Comparison of ENCODE assay signal across 16 cellular contexts in genomic region chr5:82105457-82105856, GRCh38.
A peak's percentile ranks its signal among the peaks of the same experiment; 100 is the strongest.
DNase-seq lines count a peak whose midpoint lies in the region; TF ChIP-seq lines count a peak whose summit lies in the region.
"Had no signal": no experiment of that assay in that cellular context is flagged by ENCODE, and none has a peak within 500 bp of the region (broad histone marks: within the 10 kb centered on the region; RNA-seq: fewer than 3 reads in every experiment).

No MANE protein-coding gene starts in this region.

- CTCF ChIA-PET in MCF 10A (lab: Yijun Ruan, JAX) = interaction anchor here (0.6 to 4.8 kb wide), 15 partner anchors 9 to 698 kb away, joined by 3 to 99 read pairs (median 4); no protein-coding TSS in a partner anchor
- CTCF ChIA-PET in SK-N-SH (lab: Yijun Ruan, JAX) = interaction anchor here (1.2 to 1.4 kb wide), 3 partner anchors 121 to 248 kb away, joined by 3 to 5 read pairs (median 5); no protein-coding TSS in a partner anchor

- DNase-seq in MCF 10A (ENCODE audit: unreplicated experiment) (peak; percentile 29), breast epithelium (ENCODE audit: low spot score in 2 of 2) (no peak), SK-N-SH (no peak), fibroblast of the aortic adventitia (ENCODE audit: low read depth) (peak; percentile 3), NCI-H1694 (lab: John Stamatoyannopoulos, UW) (no peak), type B pancreatic cell (ENCODE audit: extremely low spot score, unreplicated experiment) (no peak), DMS153 treated with DMSO at 0.1 percent for 48 hours (lab: John Stamatoyannopoulos, UW; ENCODE audit: unreplicated experiment) (no peak)
- DNase-seq: AML-193, EL, Kasumi-1, NCI-H2081 treated with DMSO at 0.1 percent for 48 hours, WERI-Rb-1 had no signal

- H3K4me3 ChIP-seq in breast epithelium (no peak overlapping the region), SK-N-SH (ENCODE audit: low read depth in 2 of 2, low read length in 1 of 2) (no peak overlapping the region), fibroblast of the aortic adventitia (ENCODE audit: low read depth, low read length) (no peak overlapping the region), thymus (ENCODE audit: low read length) (no peak overlapping the region)
- H3K4me3 ChIP-seq: prostate gland had no signal

- peaks cover 9% of the 10 kb centered on the region for H3F3A ChIP-seq in SK-N-SH (replicated peaks; ENCODE audit: insufficient read depth)

- H3K36me3 ChIP-seq in breast epithelium = no peaks in the 10 kb centered on the region
- no peaks in the 10 kb centered on the region for H3K36me3 ChIP-seq in SK-N-SH (replicated peaks in 1 of 2; ENCODE audit: control insufficient read depth in 1 of 2, insufficient read depth in 2 of 2, low read length in 1 of 2)
- H3K36me3 ChIP-seq in thymus (ENCODE audit: control insufficient read depth, insufficient read depth) = no peaks in the 10 kb centered on the region
- H3K36me3 ChIP-seq: prostate gland, WERI-Rb-1 had no signal

- no peaks in the 10 kb centered on the region for H3K36me3 Mint-ChIP-seq in MCF 10A (ENCODE audit: insufficient read depth, unreplicated experiment)
- H3K36me3 Mint-ChIP-seq in type B pancreatic cell = no peaks in the 10 kb centered on the region

- H3K9me3 ChIP-seq in breast epithelium (no peaks in the 10 kb centered on the region), SK-N-SH (no peaks in the 10 kb centered on the region), thymus (ENCODE audit: control insufficient read depth) (no peaks in the 10 kb centered on the region)
- H3K9me3 ChIP-seq: prostate gland had no signal

- intact Hi-C loops in MCF 10A (cut with micrococcal nuclease) = loop anchor here (5.0 kb wide), 1 partner anchor 678 kb away; no protein-coding TSS in a partner anchor
- intact Hi-C loops in breast epithelium (cut with DNase I; ENCODE audit: low total_unique reads) = no loop called here

- H3K4me1 ChIP-seq in breast epithelium = no peaks in the 10 kb centered on the region
- peaks cover 4 to 11% of the 10 kb centered on the region in 2 experiments; a peak in 2 of 4 replicates for H3K4me1 ChIP-seq in SK-N-SH (ENCODE audit: control insufficient read depth in 1 of 2, insufficient read depth in 2 of 2, low read depth in 1 of 2, low read length in 1 of 2)
- no peaks in the 10 kb centered on the region for H3K4me1 ChIP-seq in thymus (ENCODE audit: control insufficient read depth, insufficient read depth, low read length)
- H3K4me1 ChIP-seq: prostate gland had no signal

- no peak for TF ChIP-seq POLR2A in breast epithelium (IDR thresholded peaks at IDR 0.05)

- TF ChIP-seq EP300 in SK-N-SH (IDR thresholded peaks at IDR 0.05; ENCODE audit: borderline replicate concordance in 1 of 2, low read depth in 1 of 2, low read length in 1 of 2) = no peak

- no peak overlapping the region for H3K27ac ChIP-seq in breast epithelium
- no peak overlapping the region; a peak in 1 of 4 replicates for H3K27ac ChIP-seq in SK-N-SH (ENCODE audit: low read depth in 2 of 2, low read length in 1 of 2)
- peak overlapping the region; percentile 65 for H3K27ac ChIP-seq in thymus (ENCODE audit: low read depth)
- H3K27ac ChIP-seq: epithelial cell of prostate, prostate gland, WERI-Rb-1 had no signal

- no TSS peak for BruUV-seq in MCF 10A (replicated peaks; lab: Mats Ljungman, UMichigan)

- H3K4me1 Mint-ChIP-seq in MCF 10A (ENCODE audit: insufficient read depth, unreplicated experiment) = peaks cover 33% of the 10 kb centered on the region
- peaks cover 8% of the 10 kb centered on the region for H3K4me1 Mint-ChIP-seq in type B pancreatic cell (ENCODE audit: unreplicated experiment)

- H3K9me2 ChIP-seq in SK-N-SH = no peaks in the 10 kb centered on the region

- H4K20me1 ChIP-seq in SK-N-SH (ENCODE audit: insufficient read depth) = no peaks in the 10 kb centered on the region

- no peak overlapping the region for H3K4me3 Mint-ChIP-seq in MCF 10A (ENCODE audit: unreplicated experiment)
- no peak overlapping the region for H3K4me3 Mint-ChIP-seq in type B pancreatic cell

- H3K4me2 ChIP-seq in SK-N-SH = no peak overlapping the region

- H3K9ac ChIP-seq in SK-N-SH = no peak overlapping the region

- no peaks in the 10 kb centered on the region for H3K27me3 ChIP-seq in breast epithelium
- H3K27me3 ChIP-seq in SK-N-SH (ENCODE audit: insufficient read depth) = no peaks in the 10 kb centered on the region
- no peaks in the 10 kb centered on the region for H3K27me3 ChIP-seq in thymus (ENCODE audit: control insufficient read depth, insufficient read depth)

- POLR2A ChIA-PET in MCF 10A (lab: Yijun Ruan, JAX) = interaction anchor here (0.7 to 5.1 kb wide), 22 partner anchors 9 to 354 kb away, joined by 3 to 94 read pairs (median 8); partner anchors contain the start of genes ATG10 and SSBP2
- POLR2A ChIA-PET in SK-N-SH (lab: Yijun Ruan, JAX) = no interaction called here

- no peaks in the 10 kb centered on the region for H3K27me3 Mint-ChIP-seq in MCF 10A (ENCODE audit: insufficient read depth, unreplicated experiment)
- H3K27me3 Mint-ChIP-seq in type B pancreatic cell = no peaks in the 10 kb centered on the region

- TF ChIP-seq RAD21 in SK-N-SH (IDR thresholded peaks at IDR 0.05; ENCODE audit: low read length) = no peak

- peak overlapping the region; percentile 69 for H3K27ac Mint-ChIP-seq in MCF 10A (ENCODE audit: low read depth, unreplicated experiment)
- no peak overlapping the region for H3K27ac Mint-ChIP-seq in type B pancreatic cell
- H3K27ac Mint-ChIP-seq: activated T-helper 2 cell treated with anti-CD3 and anti-CD28 coated beads, Interferon-gamma antibody, Interleukin-2, Interleukin-4, amounts not matched to agents 10 μg/mL and 5 μg/mL and 100 μg/mL, durations not matched to agents 14 hours and 24 hours and 36 hours had no signal

- H2AFZ ChIP-seq in SK-N-SH (ENCODE audit: low read depth) = no peak overlapping the region

- 80% methylated on average over 1 of the region's 1 CpG for WGBS in SK-N-SH (ENCODE audit: low lambda C conversion rate)
- WGBS in thymus = 96% methylated on average over 1 of the region's 1 CpG

- H3K9me3 Mint-ChIP-seq in MCF 10A (ENCODE audit: unreplicated experiment) (no peaks in the 10 kb centered on the region), type B pancreatic cell (no peaks in the 10 kb centered on the region)
- H3K9me3 Mint-ChIP-seq: activated T-helper 2 cell treated with anti-CD3 and anti-CD28 coated beads, Interferon-gamma antibody, Interleukin-2, Interleukin-4, amounts not matched to agents 10 μg/mL and 5 μg/mL and 100 μg/mL, durations not matched to agents 14 hours and 24 hours and 36 hours had no signal

- no peak for TF ChIP-seq CTCF in MCF 10A (IDR thresholded peaks at IDR 0.05; ENCODE audit: unreplicated experiment)
- TF ChIP-seq CTCF in breast epithelium (IDR thresholded peaks at IDR 0.05) = no peak
- TF ChIP-seq CTCF in SK-N-SH (IDR thresholded peaks at IDR 0.05) = no peak
- no peak for TF ChIP-seq CTCF in fibroblast of the aortic adventitia (IDR thresholded peaks at IDR 0.05; ENCODE audit: insufficient read depth, low read length)
- no peak for TF ChIP-seq CTCF in type B pancreatic cell (conservative IDR thresholded peaks at IDR 0.05)

- H3K79me2 ChIP-seq in SK-N-SH (ENCODE audit: insufficient read depth) = no peaks in the 10 kb centered on the region

TF ChIP-seq in SK-N-SH, 30 proteins besides CTCF, POLR2A, EP300 and RAD21:
- no peak for TF ChIP-seq FOXJ3 (CRISPR knock-in tag; IDR thresholded peaks at IDR 0.05)
- no peak for TF ChIP-seq GABPA (IDR thresholded peaks at IDR 0.05; ENCODE audit: low read depth)
- TF ChIP-seq GATA2 (CRISPR knock-in tag; IDR thresholded peaks at IDR 0.05) = no peak
- no peak for TF ChIP-seq RXRA (IDR thresholded peaks at IDR 0.05; ENCODE audit: borderline replicate concordance, low read depth)
- no peak for TF ChIP-seq RFX5 (IDR thresholded peaks at IDR 0.05; ENCODE audit: low read length)
- no peak for TF ChIP-seq IRF3 (IDR thresholded peaks at IDR 0.05; ENCODE audit: low read depth, low read length)
- no peak for TF ChIP-seq REST (IDR thresholded peaks at IDR 0.05; ENCODE audit: low read depth, low read length)
- peak; percentile 12; the same call in 1 of the 2 replicates for TF ChIP-seq FOSL2 (IDR thresholded peaks at IDR 0.05; ENCODE audit: borderline replicate concordance, low read depth)

Comparison
In these comparisons a context has a peak if more than half of its experiments do, and no peak if none do; other contexts are left out.
1. DNase-seq: peak in MCF 10A (single experiment) and fibroblast of the aortic adventitia (single experiment); none in breast epithelium (0 of 2), SK-N-SH (single experiment), NCI-H1694 (single experiment), type B pancreatic cell (single experiment) and DMS153 treated with DMSO at 0.1 percent for 48 hours (single experiment).